12 cellular contexts compared by ENCODE assay signal in genomic region chr21:46152939-46153258, GRCh38. TPM values are rescaled to one million over a fixed set of nuclear protein-coding genes. Genes with fewer than 3 reads are reported as not detected.
DNase-seq lines count a peak whose midpoint lies in the region; ATAC-seq and TF ChIP-seq lines count a peak whose summit lies in the region.
"Had no signal": no experiment of that assay in that cellular context is flagged by ENCODE, and none has a peak within 500 bp of the region (broad histone marks: within the 10 kb centered on the region; RNA-seq: fewer than 3 reads in every experiment).

No MANE protein-coding gene starts in this region.

- WGBS in esophagus muscularis mucosa = 33% methylated on average over 10 of the region's 19 CpGs

- H3K4me1 ChIP-seq in esophagus muscularis mucosa (peaks cover 10 to 18% (median 12%) of the 10 kb centered on the region in 4 donors), muscle layer of colon (ENCODE audit: insufficient read depth, low read length) (peaks cover 9% of the 10 kb centered on the region), tibial artery (peaks cover 0 to 12% (median 6%) of the 10 kb centered on the region in 4 donors)

- TF ChIP-seq CTCF in esophagus muscularis mucosa (IDR thresholded peaks at IDR 0.05) (no peak), tibial artery (IDR thresholded peaks at IDR 0.05) (no peak)

- no peak overlapping the region for H3K27ac Mint-ChIP-seq in activated naive CD4-positive, alpha-beta T cell treated with anti-CD3 and anti-CD28 coated beads for 36 hours
- H3K27ac Mint-ChIP-seq: activated naive CD4-positive, alpha-beta T cell treated with anti-CD3 and anti-CD28 coated beads, Interleukin-2, amount 50 U/mL, for 24 hours had no signal

- no peak for TF ChIP-seq POLR2A in esophagus muscularis mucosa (IDR thresholded peaks at IDR 0.05; ENCODE audit: low read depth)

- H3K9me3 ChIP-seq in esophagus muscularis mucosa (no peaks in the 10 kb centered on the region), muscle layer of colon (ENCODE audit: low read length) (no peaks in the 10 kb centered on the region), tibial artery (no peaks in the 10 kb centered on the region)

- H3K4me3 ChIP-seq in esophagus muscularis mucosa (peak overlapping the region; percentile 17 to 41 (median 39)), muscle layer of colon (ENCODE audit: low read depth in 1 of 2, low read length in 2 of 2) (peak overlapping the region; percentile 27 to 32), tibial artery (no peak overlapping the region)
- H3K4me3 ChIP-seq: SK-N-MC had no signal

- DNase-seq in activated naive CD4-positive, alpha-beta T cell treated with anti-CD3 and anti-CD28 coated beads, Interleukin-2, amount 50 U/mL, for 16 hours = peak; percentile 4
- DNase-seq in activated naive CD4-positive, alpha-beta T cell treated with anti-CD3 and anti-CD28 coated beads for 36 hours = no peak
- DNase-seq in esophagus muscularis mucosa (ENCODE audit: extremely low spot score) (no peak), tibial artery (peak; percentile 4 to 64), putamen (ENCODE audit: low spot score) (no peak), A172 (ENCODE audit: low spot score) (no peak)
- DNase-seq: NCI-H2081 treated with DMSO at 0.1 percent for 48 hours had no signal

- H3K27me3 ChIP-seq in esophagus muscularis mucosa (peaks cover 0 to 11% (median 0%) of the 10 kb centered on the region in 4 donors), muscle layer of colon (ENCODE audit: control insufficient read depth in 1 of 2, insufficient read depth in 2 of 2, low read length in 2 of 2) (peaks cover 0 to 7% of the 10 kb centered on the region in 2 donors), tibial artery (peaks cover 0 to 17% of the 10 kb centered on the region in 2 donors)

- H3K4me3 Mint-ChIP-seq in activated naive CD4-positive, alpha-beta T cell treated with anti-CD3 and anti-CD28 coated beads for 36 hours = no peak overlapping the region
- H3K4me3 Mint-ChIP-seq: activated naive CD4-positive, alpha-beta T cell treated with anti-CD3 and anti-CD28 coated beads, Interleukin-2, amount 50 U/mL, for 24 hours had no signal

- no peaks in the 10 kb centered on the region for H3K36me3 Mint-ChIP-seq in activated naive CD4-positive, alpha-beta T cell treated with anti-CD3 and anti-CD28 coated beads for 36 hours (ENCODE audit: low read depth)
- H3K36me3 Mint-ChIP-seq: activated naive CD4-positive, alpha-beta T cell treated with anti-CD3 and anti-CD28 coated beads, Interleukin-2, amount 50 U/mL, for 24 hours had no signal

- H3K4me1 Mint-ChIP-seq in activated naive CD4-positive, alpha-beta T cell treated with anti-CD3 and anti-CD28 coated beads for 36 hours (ENCODE audit: low read depth) = peaks cover 2% of the 10 kb centered on the region
- H3K4me1 Mint-ChIP-seq: activated naive CD4-positive, alpha-beta T cell treated with anti-CD3 and anti-CD28 coated beads, Interleukin-2, amount 50 U/mL, for 24 hours had no signal

- H3K27ac ChIP-seq in esophagus muscularis mucosa (replicated peaks in 1 of 4) (peak overlapping the region in 1 of 4 donors; percentile 68), muscle layer of colon (ENCODE audit: low read depth, low read length) (no peak overlapping the region), tibial artery (no peak overlapping the region)

- H3K9ac ChIP-seq in muscle layer of colon (ENCODE audit: low read length) = no peak overlapping the region

- CTCF ChIA-PET in activated naive CD4-positive, alpha-beta T cell treated with anti-CD3 and anti-CD28 coated beads for 36 hours (lab: Charles Lee) = interaction anchor here (0.7 to 2.0 kb wide), 8 partner anchors 9 to 233 kb away, joined by 3 to 7 read pairs (median 4); no protein-coding TSS in a partner anchor

- H3K36me3 ChIP-seq in esophagus muscularis mucosa = peaks cover 0 to 2% (median 0%) of the 10 kb centered on the region in 4 donors
- no peaks in the 10 kb centered on the region for H3K36me3 ChIP-seq in muscle layer of colon (ENCODE audit: insufficient read depth, low read length)
- peaks cover 0 to 2% (median 0%) of the 10 kb centered on the region in 3 donors for H3K36me3 ChIP-seq in tibial artery

- no peak for TF ChIP-seq EP300 in esophagus muscularis mucosa (IDR thresholded peaks at IDR 0.05)

- H3K27me3 Mint-ChIP-seq in activated naive CD4-positive, alpha-beta T cell treated with anti-CD3 and anti-CD28 coated beads for 36 hours (ENCODE audit: low read depth) = no peaks in the 10 kb centered on the region
- H3K27me3 Mint-ChIP-seq: activated naive CD4-positive, alpha-beta T cell treated with anti-CD3 and anti-CD28 coated beads, Interleukin-2, amount 50 U/mL, for 24 hours had no signal

- H3K9me3 Mint-ChIP-seq in activated naive CD4-positive, alpha-beta T cell treated with anti-CD3 and anti-CD28 coated beads for 36 hours = no peaks in the 10 kb centered on the region
- H3K9me3 Mint-ChIP-seq: activated naive CD4-positive, alpha-beta T cell treated with anti-CD3 and anti-CD28 coated beads, Interleukin-2, amount 50 U/mL, for 24 hours had no signal

- intact Hi-C loops in activated naive CD4-positive, alpha-beta T cell treated with anti-CD3 and anti-CD28 coated beads for 36 hours (cut with micrococcal nuclease) = no loop called here
- intact Hi-C loops in esophagus muscularis mucosa (cut with DNase I) = loop anchor here (5.0 kb wide), 1 partner anchor 79 kb away; no protein-coding TSS in a partner anchor
- intact Hi-C loops in tibial artery (cut with DNase I; ENCODE audit: low total_unique reads) = no loop called here

- no peak for ATAC-seq in GM21515 (IDR thresholded peaks at IDR 0.05; ENCODE audit: unreplicated experiment)

RNA-seq across cellular contexts. Expression of gene FTCD, which starts 2.5 kb away (rescaled TPM):
- total RNA-seq in activated naive CD4-positive, alpha-beta T cell treated with anti-CD3 and anti-CD28 coated beads for 36 hours = not detected
- total RNA-seq in esophagus muscularis mucosa = 1 to 10 TPM in 2 of 4 donors, under 1 TPM in 1, not detected in 1; 0.26 to 2.5 (median 1.2) TPM
- total RNA-seq in A172 (2014; rRNA removed; shearing (Covaris generic)) = 0.45 TPM in 1 of 2 replicates, not detected in the other
- total RNA-seq: pulmonary artery endothelial cell had no signal

RNA-seq across cellular contexts. Expression of gene SPATC1L, which starts 31.4 kb away (rescaled TPM):
- total RNA-seq in activated naive CD4-positive, alpha-beta T cell treated with anti-CD3 and anti-CD28 coated beads for 36 hours = 1 to 10 TPM; 8.0 to 9.8 TPM
- total RNA-seq in esophagus muscularis mucosa = 10 to 100 TPM in 1 of 4 donors, 1 to 10 TPM in 3; 1.3 to 22.0 (median 7.0) TPM
- total RNA-seq in A172 (2014; rRNA removed; shearing (Covaris generic)) = 13.9 and 16.0 TPM in 2 replicates

RNA-seq across cellular contexts. Expression of gene COL6A2, which starts 55.0 kb away (rescaled TPM):
- 1 to 10 TPM; 6.7 to 8.4 TPM for total RNA-seq in activated naive CD4-positive, alpha-beta T cell treated with anti-CD3 and anti-CD28 coated beads for 36 hours
- 1,000 to 10,000 TPM in 2 of 4 donors, 100 to 1,000 TPM in 2; 942 to 1,525 (median 1,202) TPM for total RNA-seq in esophagus muscularis mucosa
- 163 and 221 TPM in 2 replicates for total RNA-seq in A172 (2014; rRNA removed; shearing (Covaris generic))

Comparison
In these comparisons a context has a peak if more than half of its experiments do, and no peak if none do; other contexts are left out.
1. DNase-seq: peak in activated naive CD4-positive, alpha-beta T cell treated with anti-CD3 and anti-CD28 coated beads, Interleukin-2, amount 50 U/mL, for 16 hours (single experiment) and tibial artery (2 of 2); none in activated naive CD4-positive, alpha-beta T cell treated with anti-CD3 and anti-CD28 coated beads for 36 hours (single experiment), esophagus muscularis mucosa (single experiment), putamen (single experiment) and A172 (single experiment).
2. H3K4me3 ChIP-seq: peak in esophagus muscularis mucosa (4 of 4) and muscle layer of colon (2 of 2); none in tibial artery (0 of 2).
3. RNA of gene COL6A2, which starts 55.0 kb away (total RNA-seq): 942 to 1,525 TPM in esophagus muscularis mucosa and 163 to 221 TPM in A172; 6.7 to 8.4 TPM in activated naive CD4-positive, alpha-beta T cell treated with anti-CD3 and anti-CD28 coated beads for 36 hours; every median in the first group is over 10 times any median in the second.